1 cellular context compared by ENCODE assay signal in the genomic region with DNA sequence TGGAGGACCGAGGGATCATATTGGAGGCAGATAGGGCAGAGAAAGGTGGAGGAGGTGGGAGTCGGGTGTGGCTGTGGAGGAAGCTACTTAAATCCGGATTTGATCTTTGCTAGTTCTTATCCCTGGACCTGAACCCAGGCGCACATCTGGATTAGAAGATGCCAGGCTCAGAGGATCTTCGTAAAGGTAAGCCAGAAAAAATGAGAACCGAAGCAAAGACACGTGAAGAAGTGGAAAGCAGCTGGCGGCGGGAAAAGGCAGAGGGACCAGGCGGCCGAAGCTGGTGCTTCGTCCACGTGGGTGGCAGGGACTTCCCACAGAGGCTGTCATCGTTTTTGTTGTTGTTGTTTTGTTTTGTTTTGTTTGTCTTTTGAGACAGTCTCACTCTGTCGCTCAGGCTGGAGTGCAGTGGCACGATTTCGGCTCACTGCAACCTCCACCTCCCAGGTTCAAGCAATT.
TF ChIP-seq lines count a peak whose summit lies in the region.

A gene with protein sequence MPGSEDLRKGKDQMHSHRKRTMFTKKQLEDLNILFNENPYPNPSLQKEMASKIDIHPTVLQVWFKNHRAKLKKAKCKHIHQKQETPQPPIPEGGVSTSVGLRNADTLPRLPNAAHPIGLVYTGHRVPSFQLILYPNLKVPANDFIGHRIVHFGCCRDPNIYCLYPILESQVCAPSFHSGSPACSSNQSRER (plus strand): TSS at position 51 of the 459 bp plus-strand sequence. CDS start 108 bp downstream, at position 159.

TF ChIP-seq in GM23338, 12 proteins besides CTCF, POLR2A, EP300 and RAD21 (continued from another document):
- TF ChIP-seq, protein P1, sequence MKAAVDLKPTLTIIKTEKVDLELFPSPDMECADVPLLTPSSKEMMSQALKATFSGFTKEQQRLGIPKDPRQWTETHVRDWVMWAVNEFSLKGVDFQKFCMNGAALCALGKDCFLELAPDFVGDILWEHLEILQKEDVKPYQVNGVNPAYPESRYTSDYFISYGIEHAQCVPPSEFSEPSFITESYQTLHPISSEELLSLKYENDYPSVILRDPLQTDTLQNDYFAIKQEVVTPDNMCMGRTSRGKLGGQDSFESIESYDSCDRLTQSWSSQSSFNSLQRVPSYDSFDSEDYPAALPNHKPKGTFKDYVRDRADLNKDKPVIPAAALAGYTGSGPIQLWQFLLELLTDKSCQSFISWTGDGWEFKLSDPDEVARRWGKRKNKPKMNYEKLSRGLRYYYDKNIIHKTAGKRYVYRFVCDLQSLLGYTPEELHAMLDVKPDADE (IDR thresholded peaks at IDR 0.05): no peak
- TF ChIP-seq CREB1 (CRISPR knock-in tag; IDR thresholded peaks at IDR 0.05; ENCODE audit: low read depth) (no peak), POLR2AphosphoS5 (IDR thresholded peaks at IDR 0.05; ENCODE audit: low read depth) (no peak), EZH2 (IDR thresholded peaks at IDR 0.05; ENCODE audit: low read depth, unreplicated experiment) (no peak), EZH2phosphoT487 (IDR thresholded peaks at IDR 0.05; ENCODE audit: unreplicated experiment) (no peak), JUNB (IDR thresholded peaks at IDR 0.05; ENCODE audit: unreplicated experiment) (no peak)
- TF ChIP-seq, protein P2, sequence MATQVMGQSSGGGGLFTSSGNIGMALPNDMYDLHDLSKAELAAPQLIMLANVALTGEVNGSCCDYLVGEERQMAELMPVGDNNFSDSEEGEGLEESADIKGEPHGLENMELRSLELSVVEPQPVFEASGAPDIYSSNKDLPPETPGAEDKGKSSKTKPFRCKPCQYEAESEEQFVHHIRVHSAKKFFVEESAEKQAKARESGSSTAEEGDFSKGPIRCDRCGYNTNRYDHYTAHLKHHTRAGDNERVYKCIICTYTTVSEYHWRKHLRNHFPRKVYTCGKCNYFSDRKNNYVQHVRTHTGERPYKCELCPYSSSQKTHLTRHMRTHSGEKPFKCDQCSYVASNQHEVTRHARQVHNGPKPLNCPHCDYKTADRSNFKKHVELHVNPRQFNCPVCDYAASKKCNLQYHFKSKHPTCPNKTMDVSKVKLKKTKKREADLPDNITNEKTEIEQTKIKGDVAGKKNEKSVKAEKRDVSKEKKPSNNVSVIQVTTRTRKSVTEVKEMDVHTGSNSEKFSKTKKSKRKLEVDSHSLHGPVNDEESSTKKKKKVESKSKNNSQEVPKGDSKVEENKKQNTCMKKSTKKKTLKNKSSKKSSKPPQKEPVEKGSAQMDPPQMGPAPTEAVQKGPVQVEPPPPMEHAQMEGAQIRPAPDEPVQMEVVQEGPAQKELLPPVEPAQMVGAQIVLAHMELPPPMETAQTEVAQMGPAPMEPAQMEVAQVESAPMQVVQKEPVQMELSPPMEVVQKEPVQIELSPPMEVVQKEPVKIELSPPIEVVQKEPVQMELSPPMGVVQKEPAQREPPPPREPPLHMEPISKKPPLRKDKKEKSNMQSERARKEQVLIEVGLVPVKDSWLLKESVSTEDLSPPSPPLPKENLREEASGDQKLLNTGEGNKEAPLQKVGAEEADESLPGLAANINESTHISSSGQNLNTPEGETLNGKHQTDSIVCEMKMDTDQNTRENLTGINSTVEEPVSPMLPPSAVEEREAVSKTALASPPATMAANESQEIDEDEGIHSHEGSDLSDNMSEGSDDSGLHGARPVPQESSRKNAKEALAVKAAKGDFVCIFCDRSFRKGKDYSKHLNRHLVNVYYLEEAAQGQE (IDR thresholded peaks at IDR 0.05; ENCODE audit: unreplicated experiment): no peak
- TF ChIP-seq, protein P3, sequence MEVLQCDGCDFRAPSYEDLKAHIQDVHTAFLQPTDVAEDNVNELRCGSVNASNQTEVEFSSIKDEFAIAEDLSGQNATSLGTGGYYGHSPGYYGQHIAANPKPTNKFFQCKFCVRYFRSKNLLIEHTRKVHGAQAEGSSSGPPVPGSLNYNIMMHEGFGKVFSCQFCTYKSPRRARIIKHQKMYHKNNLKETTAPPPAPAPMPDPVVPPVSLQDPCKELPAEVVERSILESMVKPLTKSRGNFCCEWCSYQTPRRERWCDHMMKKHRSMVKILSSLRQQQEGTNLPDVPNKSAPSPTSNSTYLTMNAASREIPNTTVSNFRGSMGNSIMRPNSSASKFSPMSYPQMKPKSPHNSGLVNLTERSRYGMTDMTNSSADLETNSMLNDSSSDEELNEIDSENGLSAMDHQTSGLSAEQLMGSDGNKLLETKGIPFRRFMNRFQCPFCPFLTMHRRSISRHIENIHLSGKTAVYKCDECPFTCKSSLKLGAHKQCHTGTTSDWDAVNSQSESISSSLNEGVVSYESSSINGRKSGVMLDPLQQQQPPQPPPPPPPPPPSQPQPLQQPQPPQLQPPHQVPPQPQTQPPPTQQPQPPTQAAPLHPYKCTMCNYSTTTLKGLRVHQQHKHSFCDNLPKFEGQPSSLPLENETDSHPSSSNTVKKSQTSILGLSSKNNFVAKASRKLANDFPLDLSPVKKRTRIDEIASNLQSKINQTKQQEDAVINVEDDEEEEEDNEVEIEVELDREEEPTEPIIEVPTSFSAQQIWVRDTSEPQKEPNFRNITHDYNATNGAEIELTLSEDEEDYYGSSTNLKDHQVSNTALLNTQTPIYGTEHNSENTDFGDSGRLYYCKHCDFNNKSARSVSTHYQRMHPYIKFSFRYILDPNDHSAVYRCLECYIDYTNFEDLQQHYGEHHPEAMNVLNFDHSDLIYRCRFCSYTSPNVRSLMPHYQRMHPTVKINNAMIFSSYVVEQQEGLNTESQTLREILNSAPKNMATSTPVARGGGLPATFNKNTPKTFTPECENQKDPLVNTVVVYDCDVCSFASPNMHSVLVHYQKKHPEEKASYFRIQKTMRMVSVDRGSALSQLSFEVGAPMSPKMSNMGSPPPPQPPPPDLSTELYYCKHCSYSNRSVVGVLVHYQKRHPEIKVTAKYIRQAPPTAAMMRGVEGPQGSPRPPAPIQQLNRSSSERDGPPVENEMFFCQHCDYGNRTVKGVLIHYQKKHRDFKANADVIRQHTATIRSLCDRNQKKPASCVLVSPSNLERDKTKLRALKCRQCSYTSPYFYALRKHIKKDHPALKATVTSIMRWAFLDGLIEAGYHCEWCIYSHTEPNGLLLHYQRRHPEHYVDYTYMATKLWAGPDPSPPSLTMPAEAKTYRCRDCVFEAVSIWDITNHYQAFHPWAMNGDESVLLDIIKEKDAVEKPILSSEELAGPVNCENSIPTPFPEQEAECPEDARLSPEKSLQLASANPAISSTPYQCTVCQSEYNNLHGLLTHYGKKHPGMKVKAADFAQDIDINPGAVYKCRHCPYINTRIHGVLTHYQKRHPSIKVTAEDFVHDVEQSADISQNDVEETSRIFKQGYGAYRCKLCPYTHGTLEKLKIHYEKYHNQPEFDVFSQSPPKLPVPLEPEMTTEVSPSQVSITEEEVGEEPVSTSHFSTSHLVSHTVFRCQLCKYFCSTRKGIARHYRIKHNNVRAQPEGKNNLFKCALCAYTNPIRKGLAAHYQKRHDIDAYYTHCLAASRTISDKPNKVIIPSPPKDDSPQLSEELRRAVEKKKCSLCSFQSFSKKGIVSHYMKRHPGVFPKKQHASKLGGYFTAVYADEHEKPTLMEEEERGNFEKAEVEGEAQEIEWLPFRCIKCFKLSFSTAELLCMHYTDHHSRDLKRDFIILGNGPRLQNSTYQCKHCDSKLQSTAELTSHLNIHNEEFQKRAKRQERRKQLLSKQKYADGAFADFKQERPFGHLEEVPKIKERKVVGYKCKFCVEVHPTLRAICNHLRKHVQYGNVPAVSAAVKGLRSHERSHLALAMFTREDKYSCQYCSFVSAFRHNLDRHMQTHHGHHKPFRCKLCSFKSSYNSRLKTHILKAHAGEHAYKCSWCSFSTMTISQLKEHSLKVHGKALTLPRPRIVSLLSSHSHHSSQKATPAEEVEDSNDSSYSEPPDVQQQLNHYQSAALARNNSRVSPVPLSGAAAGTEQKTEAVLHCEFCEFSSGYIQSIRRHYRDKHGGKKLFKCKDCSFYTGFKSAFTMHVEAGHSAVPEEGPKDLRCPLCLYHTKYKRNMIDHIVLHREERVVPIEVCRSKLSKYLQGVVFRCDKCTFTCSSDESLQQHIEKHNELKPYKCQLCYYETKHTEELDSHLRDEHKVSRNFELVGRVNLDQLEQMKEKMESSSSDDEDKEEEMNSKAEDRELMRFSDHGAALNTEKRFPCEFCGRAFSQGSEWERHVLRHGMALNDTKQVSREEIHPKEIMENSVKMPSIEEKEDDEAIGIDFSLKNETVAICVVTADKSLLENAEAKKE (CRISPR knock-in tag; IDR thresholded peaks at IDR 0.05): no peak
